ENCODE assay signal across 23 cellular contexts in genomic region chr21:32739946-32740345, GRCh38.
"Had no signal": no experiment of that assay in that cellular context is flagged by ENCODE, and none has a peak within 500 bp of the region (broad histone marks: within the 10 kb centered on the region; RNA-seq: fewer than 3 reads in every experiment).

No MANE protein-coding gene starts in this region.

- H3K4me1 ChIP-seq: SJSA1 had no signal

- H3K4me2 ChIP-seq: KMS-11 had no signal

- H3K4me3 ChIP-seq: K562, SJSA1, SK-N-MC had no signal

- H3K4me1 Mint-ChIP-seq: IgD-negative memory B cell had no signal

- H3K9me3 ChIP-seq: SJSA1 had no signal

- ATAC-seq: K562 had no signal

- H3K27ac Mint-ChIP-seq: IgD-negative memory B cell had no signal

- DNase-seq: Kasumi-1, MM.1S, NCI-H1092 treated with DMSO at 0.1 percent for 48 hours, NCI-H1436, NCI-H187, NCI-H2029, NCI-H2081 treated with DMSO at 0.1 percent for 48 hours, NCI-H2171, NCI-H226, NCI-H446, NCI-H510A, NCI-H524 treated with DMSO at 0.1 percent for 48 hours, NCI-H69, NCI-H774, Right ventricle myocardium superior, RPMI8226, SIG-M5 had no signal

- H3K9ac ChIP-seq: KMS-11 had no signal

- H3K27ac ChIP-seq: HL-60, KMS-11, SJSA1, SK-N-MC had no signal

- H3K27me3 Mint-ChIP-seq: IgD-negative memory B cell had no signal

- H3K9me3 Mint-ChIP-seq: IgD-negative memory B cell had no signal

- H3K4me3 Mint-ChIP-seq: IgD-negative memory B cell had no signal

- H3K27me3 ChIP-seq: SJSA1 had no signal
